ENCODE assay signal across 7 cellular contexts in genomic region chr3:184176377-184177330, GRCh38. TPM values are rescaled to one million over a fixed set of nuclear protein-coding genes. Genes with fewer than 3 reads are reported as not detected.
DNase-seq lines count a peak whose midpoint lies in the region; ATAC-seq, FAIRE-seq and TF ChIP-seq lines count a peak whose summit lies in the region.

No MANE protein-coding gene starts in this region.

- WGBS in GM12878 (ENCODE audit: insufficient coverage, insufficient replicate concordance, low lambda C conversion rate, missing lambda C conversion rate) = 88% methylated on average over 19 of the region's 19 CpGs

- TF ChIP-seq POLR2A in GM12878 (IDR thresholded peaks at IDR 0.05; ENCODE audit: low read depth, low read length) = no peak

- no peak for TF ChIP-seq RAD21 in GM12878 (IDR thresholded peaks at IDR 0.05; ENCODE audit: insufficient read depth, low read depth, low read length)

- no peaks in the 10 kb centered on the region for H3K27me3 ChIP-seq in GM12878 (replicated peaks in 1 of 2; ENCODE audit: control insufficient read depth in 2 of 2, insufficient read depth in 2 of 2, low read length in 1 of 2)

- TF ChIP-seq CTCF in GM12878 (IDR thresholded peaks at IDR 0.05 in 2 of 3, conservative IDR thresholded peaks at IDR 0.05 in 1 of 3; ENCODE audit: control insufficient read depth in 2 of 3, extremely low read depth in 1 of 3, insufficient read depth in 1 of 3, low read depth in 3 of 3, low read length in 3 of 3) = no peak

- BruUV-seq in GM12878 (replicated peaks; lab: Mats Ljungman, UMichigan) = no TSS peak

- SMC1A ChIA-PET in GM12878 (lab: Charles Lee; ENCODE audit: uncharacterized antibody, unreplicated experiment) = interaction anchor here (0.9 kb wide), 1 partner anchor 17 kb away, joined by 3 read pairs; no protein-coding TSS in a partner anchor

- H3K9me3 ChIP-seq in GM12878 (replicated peaks; ENCODE audit: control insufficient read depth, insufficient read depth, low read length) = no peaks in the 10 kb centered on the region

- H2AFZ ChIP-seq in GM12878 (ENCODE audit: control insufficient read depth, low read depth, low read length) = no peak overlapping the region

- H3K27ac ChIP-seq in GM12878 (ENCODE audit: control insufficient read depth, insufficient read depth) = peak overlapping the region; percentile 25; the same call in 1 of the 2 replicates

- no peaks in the 10 kb centered on the region for H4K20me1 ChIP-seq in GM12878 (ENCODE audit: control insufficient read depth, insufficient read depth)

- TF ChIP-seq EP300 in GM12878 (IDR thresholded peaks at IDR 0.05; ENCODE audit: borderline replicate concordance in 1 of 2, control insufficient read depth in 1 of 2, low read depth in 2 of 2, low read length in 2 of 2) = no peak

- CTCF ChIA-PET in GM12878 (lab: Yijun Ruan, JAX) = interaction anchor here (1.1 kb wide), 1 partner anchor 9 kb away, joined by 4 read pairs; the partner anchor contains the start of gene ABCF3

- H3K4me2 ChIP-seq in GM12878 (ENCODE audit: control insufficient read depth, insufficient read depth) = peak overlapping the region; percentile 91

- in situ Hi-C loops in GM12878 (cut with MboI) = no loop called here

- H3K4me1 ChIP-seq in GM12878 (ENCODE audit: control insufficient read depth, insufficient read depth, low read length) = peaks cover 9% of the 10 kb centered on the region

- peak overlapping the region; percentile 93; the same call in 1 of the 2 replicates for H3K9ac ChIP-seq in GM12878 (ENCODE audit: control insufficient read depth, insufficient read depth, low read length)

- DNase-seq in GM04504 (ENCODE audit: low read depth) (peak; percentile 82), NCI-H69 (lab: John Stamatoyannopoulos, UW) (peak; percentile 49), GM12878 (ENCODE audit: low read depth, low spot score) (no peak), retina (peak; percentile 52)
- no peak for DNase-seq in stimulated activated CD4-positive, alpha-beta T cell treated with anti-CD3 and anti-CD28 coated beads, Interleukin-4, amount 100 ng/mL, for 4 hours

- no peak for FAIRE-seq in GM12878 (lab: Jason Lieb, UNC)

- intact Hi-C loops in GM12878 (cut with micrococcal nuclease; ENCODE audit: unreplicated experiment) = no loop called here

- peaks cover 13 to 27% of the 10 kb centered on the region in 2 experiments for H3K36me3 ChIP-seq in GM12878 (ENCODE audit: control insufficient read depth in 2 of 2, insufficient read depth in 2 of 2, low read length in 1 of 2)

- no peak for ATAC-seq in GM12878
- no peak for ATAC-seq in GM21526 (IDR thresholded peaks at IDR 0.05; ENCODE audit: low FRiP score, unreplicated experiment)

- POLR2A ChIA-PET in GM12878 (lab: Charles Lee) = interaction anchor here (0.5 to 1.8 kb wide), 5 partner anchors 8 to 1204 kb away, joined by 3 to 7 read pairs (median 5); partner anchors contain the start of gene ABCF3

- H3K4me3 ChIP-seq in GM12878 (peak overlapping the region; percentile 81), iPS-11a (ENCODE audit: low read depth, low read length) (peak overlapping the region; percentile 93)

- RAD21 ChIA-PET in GM12878 (lab: Charles Lee; ENCODE audit: unreplicated experiment) = interaction anchor here (0.7 to 1.3 kb wide), 2 partner anchors 10 to 21 kb away, joined by 3 read pairs; partner anchors contain the start of gene ABCF3

- peaks cover 31% of the 10 kb centered on the region for H3K79me2 ChIP-seq in GM12878 (ENCODE audit: control insufficient read depth, insufficient read depth, low read length)

RNA-seq across cellular contexts. Expression of gene AP2M1, which starts 2.0 kb away (rescaled TPM):
- 83.0 and 85.8 TPM in 2 replicates for total RNA-seq in GM12878 (2013; cell fraction: nucleolus; rRNA removed)
- total RNA-seq in GM12878 (2014; rRNA removed) (148 and 159 TPM in 2 replicates), GM12878 (2014; rRNA removed; fragmentation: Illumina TruSeq; extraction: Trizol) (110 and 115 TPM in 2 replicates), GM12878 (2021) (180 and 191 TPM in 2 replicates)
- 363 TPM for polyA plus RNA-seq in GM12878 (2011; ENCODE audit: low read depth)
- polyA plus RNA-seq in GM12878 (2011; rRNA removed) (163 and 269 TPM in 2 replicates), GM12878 (2014; fragmentation: Illumina TruSeq; extraction: Trizol) (120 and 164 TPM in 2 replicates), GM12878 (2014; fragmentation: Nextera tagmentation; extraction: Ambion mirVana) (10 to 100 TPM; 65.6 to 68.9 TPM), GM12878 (2014; rRNA removed) (156 and 174 TPM in 2 replicates), GM12878 (2016; fragmentation: Nextera tagmentation; extraction: Ambion mirVana) (100 to 1,000 TPM; 340 to 356 TPM)
- 161 and 196 TPM in 2 replicates for polyA plus RNA-seq in GM12878 (2011; cell fraction: cytosol; rRNA removed)
- polyA plus RNA-seq in GM12878 (2011; cell fraction: nucleus; rRNA removed) = 276 and 344 TPM in 2 replicates
- polyA plus RNA-seq in GM12878 (2012) = 175 and 249 TPM in 2 replicates
- polyA minus RNA-seq in GM12878 (2011; rRNA and poly(A)+ RNA removed) = 166 and 258 TPM in 2 replicates
- polyA minus RNA-seq in GM12878 (2011; cell fraction: cytosol; rRNA and poly(A)+ RNA removed) = 45.6 and 50.7 TPM in 2 replicates
- polyA minus RNA-seq in GM12878 (2011; cell fraction: nucleus; rRNA and poly(A)+ RNA removed) = 52.1 and 85.1 TPM in 2 replicates

RNA-seq across cellular contexts. Expression of gene ABCF3, which starts 9.3 kb away (rescaled TPM):
- total RNA-seq in GM12878 (2013; cell fraction: nucleolus; rRNA removed) = 51.7 and 54.6 TPM in 2 replicates
- total RNA-seq in GM12878 (2014; rRNA removed) (46.6 and 49.4 TPM in 2 replicates), GM12878 (2014; rRNA removed; fragmentation: Illumina TruSeq; extraction: Trizol) (25.7 and 25.8 TPM in 2 replicates), GM12878 (2021) (56.1 and 61.8 TPM in 2 replicates)
- 21.7 TPM for polyA plus RNA-seq in GM12878 (2011; ENCODE audit: low read depth)
- polyA plus RNA-seq in GM12878 (2011; rRNA removed) (30.8 and 44.4 TPM in 2 replicates), GM12878 (2014; fragmentation: Illumina TruSeq; extraction: Trizol) (21.0 and 36.9 TPM in 2 replicates), GM12878 (2014; fragmentation: Nextera tagmentation; extraction: Ambion mirVana) (1 to 10 TPM; 6.1 to 8.1 TPM), GM12878 (2014; rRNA removed) (70.6 and 81.7 TPM in 2 replicates), GM12878 (2016; fragmentation: Nextera tagmentation; extraction: Ambion mirVana) (10 to 100 TPM; 66.8 to 71.3 TPM)
- 54.9 and 80.9 TPM in 2 replicates for polyA plus RNA-seq in GM12878 (2011; cell fraction: cytosol; rRNA removed)
- polyA plus RNA-seq in GM12878 (2011; cell fraction: nucleus; rRNA removed) = 273 and 282 TPM in 2 replicates
- polyA plus RNA-seq in GM12878 (2012) = 40.9 and 45.8 TPM in 2 replicates
- 53.6 and 96.3 TPM in 2 replicates for polyA minus RNA-seq in GM12878 (2011; rRNA and poly(A)+ RNA removed)
- polyA minus RNA-seq in GM12878 (2011; cell fraction: cytosol; rRNA and poly(A)+ RNA removed) = 22.8 and 23.0 TPM in 2 replicates
- polyA minus RNA-seq in GM12878 (2011; cell fraction: nucleus; rRNA and poly(A)+ RNA removed) = 96.4 and 138 TPM in 2 replicates

RNA-seq across cellular contexts. Expression of gene DVL3, which starts 21.5 kb away (rescaled TPM):
- total RNA-seq in GM12878 (2013; cell fraction: nucleolus; rRNA removed) = 59.5 and 59.7 TPM in 2 replicates
- total RNA-seq in GM12878 (2014; rRNA removed) = 15.6 and 19.4 TPM in 2 replicates
- 8.1 and 9.1 TPM in 2 replicates for total RNA-seq in GM12878 (2014; rRNA removed; fragmentation: Illumina TruSeq; extraction: Trizol)
- 34.3 and 39.7 TPM in 2 replicates for total RNA-seq in GM12878 (2021)
- polyA plus RNA-seq in GM12878 (2011; ENCODE audit: low read depth) = 9.2 TPM
- polyA plus RNA-seq in GM12878 (2011; rRNA removed) = 18.7 and 25.9 TPM in 2 replicates
- 27.4 and 32.2 TPM in 2 replicates for polyA plus RNA-seq in GM12878 (2011; cell fraction: cytosol; rRNA removed)
- 109 and 150 TPM in 2 replicates for polyA plus RNA-seq in GM12878 (2011; cell fraction: nucleus; rRNA removed)
- polyA plus RNA-seq in GM12878 (2012) = 20.8 and 21.5 TPM in 2 replicates
- 13.8 and 19.1 TPM in 2 replicates for polyA plus RNA-seq in GM12878 (2014; fragmentation: Illumina TruSeq; extraction: Trizol)
- 1 to 10 TPM; 2.2 to 2.4 TPM for polyA plus RNA-seq in GM12878 (2014; fragmentation: Nextera tagmentation; extraction: Ambion mirVana)
- 33.0 and 34.0 TPM in 2 replicates for polyA plus RNA-seq in GM12878 (2014; rRNA removed)
- polyA plus RNA-seq in GM12878 (2016; fragmentation: Nextera tagmentation; extraction: Ambion mirVana) = 1 to 10 TPM; 6.8 to 9.8 TPM
- polyA minus RNA-seq in GM12878 (2011; rRNA and poly(A)+ RNA removed) = 27.9 and 30.6 TPM in 2 replicates
- polyA minus RNA-seq in GM12878 (2011; cell fraction: cytosol; rRNA and poly(A)+ RNA removed) = 17.6 and 22.2 TPM in 2 replicates
- 23.1 and 41.1 TPM in 2 replicates for polyA minus RNA-seq in GM12878 (2011; cell fraction: nucleus; rRNA and poly(A)+ RNA removed)

RNA-seq across cellular contexts. Expression of gene EIF2B5, which starts 41.5 kb away (rescaled TPM):
- 132 and 135 TPM in 2 replicates for total RNA-seq in GM12878 (2013; cell fraction: nucleolus; rRNA removed)
- total RNA-seq in GM12878 (2014; rRNA removed) (50.9 and 53.9 TPM in 2 replicates), GM12878 (2014; rRNA removed; fragmentation: Illumina TruSeq; extraction: Trizol) (46.1 and 50.4 TPM in 2 replicates), GM12878 (2021) (44.9 and 50.7 TPM in 2 replicates)
- 31.4 TPM for polyA plus RNA-seq in GM12878 (2011; ENCODE audit: low read depth)
- polyA plus RNA-seq in GM12878 (2011; rRNA removed) (49.7 and 58.5 TPM in 2 replicates), GM12878 (2014; fragmentation: Illumina TruSeq; extraction: Trizol) (53.5 and 55.9 TPM in 2 replicates), GM12878 (2014; fragmentation: Nextera tagmentation; extraction: Ambion mirVana) (10 to 100 TPM; 13.7 to 23.6 TPM), GM12878 (2014; rRNA removed) (65.1 and 72.4 TPM in 2 replicates), GM12878 (2016; fragmentation: Nextera tagmentation; extraction: Ambion mirVana) (10 to 100 TPM; 79.2 to 82.7 TPM)
- polyA plus RNA-seq in GM12878 (2011; cell fraction: cytosol; rRNA removed) = 55.7 and 63.4 TPM in 2 replicates
- 145 and 159 TPM in 2 replicates for polyA plus RNA-seq in GM12878 (2011; cell fraction: nucleus; rRNA removed)
- 33.0 and 34.6 TPM in 2 replicates for polyA plus RNA-seq in GM12878 (2012)
- polyA minus RNA-seq in GM12878 (2011; rRNA and poly(A)+ RNA removed) = 72.0 and 84.9 TPM in 2 replicates
- polyA minus RNA-seq in GM12878 (2011; cell fraction: cytosol; rRNA and poly(A)+ RNA removed) = 13.2 and 18.6 TPM in 2 replicates
- 60.4 and 91.0 TPM in 2 replicates for polyA minus RNA-seq in GM12878 (2011; cell fraction: nucleus; rRNA and poly(A)+ RNA removed)

RNA-seq across cellular contexts. Expression of gene VWA5B2, which starts 52.7 kb away (rescaled TPM):
- total RNA-seq in GM12878 (2013; cell fraction: nucleolus; rRNA removed) = not detected in 2 replicates
- not detected in 2 replicates for total RNA-seq in GM12878 (2014; rRNA removed)
- total RNA-seq in GM12878 (2014; rRNA removed; fragmentation: Illumina TruSeq; extraction: Trizol) = not detected in 2 replicates
- total RNA-seq in GM12878 (2021) = not detected in 2 replicates
- polyA plus RNA-seq in GM12878 (2011; ENCODE audit: low read depth) = not detected
- 0.03 TPM in 1 of 2 replicates, not detected in the other for polyA plus RNA-seq in GM12878 (2011; rRNA removed)
- polyA plus RNA-seq in GM12878 (2011; cell fraction: cytosol; rRNA removed) = 0.03 TPM in 1 of 2 replicates, not detected in the other
- 0.64 and 1.1 TPM in 2 replicates for polyA plus RNA-seq in GM12878 (2011; cell fraction: nucleus; rRNA removed)
- 0.08 TPM in 1 of 2 replicates, not detected in the other for polyA plus RNA-seq in GM12878 (2012)
- not detected in 2 replicates for polyA plus RNA-seq in GM12878 (2014; fragmentation: Illumina TruSeq; extraction: Trizol)
- polyA plus RNA-seq in GM12878 (2014; fragmentation: Nextera tagmentation; extraction: Ambion mirVana) = not detected
- not detected in 2 replicates for polyA plus RNA-seq in GM12878 (2014; rRNA removed)
- under 1 TPM in 1 of 2 experiments, not detected in 1; 0.09 TPM for polyA plus RNA-seq in GM12878 (2016; fragmentation: Nextera tagmentation; extraction: Ambion mirVana)
- polyA minus RNA-seq in GM12878 (2011; rRNA and poly(A)+ RNA removed) = not detected in 2 replicates
- not detected in 2 replicates for polyA minus RNA-seq in GM12878 (2011; cell fraction: cytosol; rRNA and poly(A)+ RNA removed)
- 0.38 TPM in 1 of 2 replicates, not detected in the other for polyA minus RNA-seq in GM12878 (2011; cell fraction: nucleus; rRNA and poly(A)+ RNA removed)

Comparison
In these comparisons a context has a peak if more than half of its experiments do, and no peak if none do; other contexts are left out.
1. DNase-seq: peak in GM04504 (single experiment), NCI-H69 (single experiment) and retina (single experiment); none in GM12878 (single experiment) and stimulated activated CD4-positive, alpha-beta T cell treated with anti-CD3 and anti-CD28 coated beads, Interleukin-4, amount 100 ng/mL, for 4 hours (0 of 2).